In genomic region chr13:51451467-51452390, GRCh38 we compare ENCODE assay signal across 8 cellular contexts. TPM values are rescaled to one million over a fixed set of nuclear protein-coding genes. Genes with fewer than 3 reads are reported as not detected.
DNase-seq lines count a peak whose midpoint lies in the region; ATAC-seq and TF ChIP-seq lines count a peak whose summit lies in the region.

No MANE protein-coding gene starts in this region.

- H3K4me3 ChIP-seq in fibroblast of the aortic adventitia (ENCODE audit: low read depth, low read length): peak overlapping the region; percentile 90

- H3K27ac Mint-ChIP-seq in IgD-negative memory B cell (peak overlapping the region; percentile 91 to 99 (median 95)), nephron progenitor cell (peak overlapping the region; percentile 80)
- H3K27ac Mint-ChIP-seq in stimulated activated naive CD8-positive, alpha-beta T cell treated with anti-CD3 and anti-CD28 coated beads, Interleukin-15, Interleukin-2, amounts not matched to agents 100 ng/mL and 50 ng/mL, for 24 hours: peak overlapping the region; percentile 90

- H3K4me3 Mint-ChIP-seq in IgD-negative memory B cell (peak overlapping the region; percentile 81 to 97 (median 96)), nephron progenitor cell (peak overlapping the region; percentile 92)
- peak overlapping the region; percentile 93 for H3K4me3 Mint-ChIP-seq in stimulated activated naive CD8-positive, alpha-beta T cell treated with anti-CD3 and anti-CD28 coated beads, Interleukin-15, Interleukin-2, amounts not matched to agents 100 ng/mL and 50 ng/mL, for 24 hours

- DNase-seq in D341Med (ENCODE audit: low spot score) (peak; percentile 76), RWPE1 (ENCODE audit: low spot score) (peak; percentile 42), fibroblast of the aortic adventitia (ENCODE audit: low read depth) (peak; percentile 67), nephron progenitor cell (peak; percentile 85)
- DNase-seq in activated T-helper 9 cell treated with anti-CD3 and anti-CD28 coated beads, Interleukin-2, amount 50 U/mL, for 16 hours (ENCODE audit: low read depth): peak; percentile 71

- H3K36me3 Mint-ChIP-seq in IgD-negative memory B cell (peaks cover 8% of the 10 kb centered on the region), nephron progenitor cell (ENCODE audit: low read depth) (peaks cover 33% of the 10 kb centered on the region)
- peaks cover 53% of the 10 kb centered on the region for H3K36me3 Mint-ChIP-seq in stimulated activated naive CD8-positive, alpha-beta T cell treated with anti-CD3 and anti-CD28 coated beads, Interleukin-15, Interleukin-2, amounts not matched to agents 100 ng/mL and 50 ng/mL, for 24 hours (ENCODE audit: low read depth)

- no peaks in the 10 kb centered on the region for H3K27me3 Mint-ChIP-seq in IgD-negative memory B cell
- no peaks in the 10 kb centered on the region for H3K27me3 Mint-ChIP-seq in nephron progenitor cell (ENCODE audit: low read depth, poor library complexity)
- H3K27me3 Mint-ChIP-seq in stimulated activated naive CD8-positive, alpha-beta T cell treated with anti-CD3 and anti-CD28 coated beads, Interleukin-15, Interleukin-2, amounts not matched to agents 100 ng/mL and 50 ng/mL, for 24 hours: no peaks in the 10 kb centered on the region

- peak overlapping the region; percentile 97 for H3K27ac ChIP-seq in RWPE1

- CTCF ChIA-PET in RWPE1 (lab: Yijun Ruan, JAX): interaction anchor here (0.6 kb wide), 1 partner anchor 307 kb away, joined by 3 read pairs; no protein-coding TSS in a partner anchor

- H3K9me3 Mint-ChIP-seq in IgD-negative memory B cell (no peaks in the 10 kb centered on the region), nephron progenitor cell (peaks cover 9% of the 10 kb centered on the region)
- H3K9me3 Mint-ChIP-seq in stimulated activated naive CD8-positive, alpha-beta T cell treated with anti-CD3 and anti-CD28 coated beads, Interleukin-15, Interleukin-2, amounts not matched to agents 100 ng/mL and 50 ng/mL, for 24 hours: peaks cover 3% of the 10 kb centered on the region

- TF ChIP-seq CTCF in RWPE1 (conservative IDR thresholded peaks at IDR 0.05; ENCODE audit: low read depth) (no peak), fibroblast of the aortic adventitia (IDR thresholded peaks at IDR 0.05; ENCODE audit: insufficient read depth, low read length) (no peak), nephron progenitor cell (IDR thresholded peaks at IDR 0.05) (no peak)

- POLR2A ChIA-PET in RWPE1 (lab: Yijun Ruan, JAX; ENCODE audit: low non-redundant PET): no interaction called here

- H3K4me1 Mint-ChIP-seq in IgD-negative memory B cell (peaks cover 29 to 32% (median 32%) of the 10 kb centered on the region in 3 donors), nephron progenitor cell (peaks cover 44% of the 10 kb centered on the region)
- peaks cover 44% of the 10 kb centered on the region for H3K4me1 Mint-ChIP-seq in stimulated activated naive CD8-positive, alpha-beta T cell treated with anti-CD3 and anti-CD28 coated beads, Interleukin-15, Interleukin-2, amounts not matched to agents 100 ng/mL and 50 ng/mL, for 24 hours (ENCODE audit: low read depth)

- peak; percentile 25 for ATAC-seq in GM21423 (IDR thresholded peaks at IDR 0.05; ENCODE audit: unreplicated experiment)

RNA-seq across cellular contexts. Expression of gene INTS6, which starts 1.1 kb away (rescaled TPM):
- 21.1 TPM for polyA plus RNA-seq in IgD-negative memory B cell
- 17.3 and 41.1 TPM in 2 replicates for total RNA-seq in fibroblast of the aortic adventitia (ENCODE audit: low replicate concordance)

Comparison
In these comparisons a context has a peak if more than half of its experiments do, and no peak if none do; other contexts are left out.
1. Peak in every context shown above with its lines: DNase-seq, ATAC-seq, H3K4me3 ChIP-seq and H3K27ac ChIP-seq.